Comparison of ENCODE assay signal across 1 cellular context in the genomic region with DNA sequence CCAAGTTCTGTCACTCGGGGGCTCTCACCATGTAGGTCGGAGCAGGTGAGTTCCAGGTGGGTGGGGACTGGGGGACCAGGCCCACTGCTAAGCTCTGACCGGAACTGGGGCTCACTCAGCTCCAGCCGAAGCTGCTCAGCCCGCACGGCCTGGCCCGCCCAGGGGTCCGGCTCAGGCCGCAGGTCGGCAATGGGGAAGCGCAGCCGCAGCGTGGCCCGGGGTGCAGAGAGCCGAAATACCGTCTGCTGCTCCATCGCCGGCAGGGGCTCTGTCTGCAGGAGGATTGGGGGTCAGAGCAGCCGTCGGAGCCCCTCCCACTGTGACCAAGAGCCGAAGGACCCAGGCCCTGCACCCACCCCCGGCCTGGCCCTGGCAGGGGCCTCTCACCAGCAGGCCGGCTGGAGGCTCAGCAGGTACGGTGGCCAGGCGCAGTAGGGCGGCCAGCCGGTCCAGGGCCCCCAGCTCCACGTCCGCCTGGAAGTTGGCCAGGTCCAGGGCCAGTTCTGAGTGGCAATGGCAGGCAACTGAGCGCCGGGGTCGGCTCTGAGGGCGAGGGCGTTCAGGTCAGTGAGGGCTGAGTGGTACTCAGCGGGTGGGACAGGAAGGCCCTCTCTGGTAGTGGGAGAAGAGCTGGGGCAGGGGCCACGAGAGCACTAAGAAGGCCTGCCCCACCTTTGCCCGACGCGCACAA.
TF ChIP-seq lines count a peak whose summit lies in the region.

No MANE protein-coding gene starts in this region.

TF ChIP-seq in HepG2, 621 proteins besides CTCF, POLR2A, EP300 and RAD21:
- no peak for TF ChIP-seq SPEN (CRISPR knock-in tag; IDR thresholded peaks at IDR 0.05; ENCODE audit: low read depth)
- TF ChIP-seq, protein P1, sequence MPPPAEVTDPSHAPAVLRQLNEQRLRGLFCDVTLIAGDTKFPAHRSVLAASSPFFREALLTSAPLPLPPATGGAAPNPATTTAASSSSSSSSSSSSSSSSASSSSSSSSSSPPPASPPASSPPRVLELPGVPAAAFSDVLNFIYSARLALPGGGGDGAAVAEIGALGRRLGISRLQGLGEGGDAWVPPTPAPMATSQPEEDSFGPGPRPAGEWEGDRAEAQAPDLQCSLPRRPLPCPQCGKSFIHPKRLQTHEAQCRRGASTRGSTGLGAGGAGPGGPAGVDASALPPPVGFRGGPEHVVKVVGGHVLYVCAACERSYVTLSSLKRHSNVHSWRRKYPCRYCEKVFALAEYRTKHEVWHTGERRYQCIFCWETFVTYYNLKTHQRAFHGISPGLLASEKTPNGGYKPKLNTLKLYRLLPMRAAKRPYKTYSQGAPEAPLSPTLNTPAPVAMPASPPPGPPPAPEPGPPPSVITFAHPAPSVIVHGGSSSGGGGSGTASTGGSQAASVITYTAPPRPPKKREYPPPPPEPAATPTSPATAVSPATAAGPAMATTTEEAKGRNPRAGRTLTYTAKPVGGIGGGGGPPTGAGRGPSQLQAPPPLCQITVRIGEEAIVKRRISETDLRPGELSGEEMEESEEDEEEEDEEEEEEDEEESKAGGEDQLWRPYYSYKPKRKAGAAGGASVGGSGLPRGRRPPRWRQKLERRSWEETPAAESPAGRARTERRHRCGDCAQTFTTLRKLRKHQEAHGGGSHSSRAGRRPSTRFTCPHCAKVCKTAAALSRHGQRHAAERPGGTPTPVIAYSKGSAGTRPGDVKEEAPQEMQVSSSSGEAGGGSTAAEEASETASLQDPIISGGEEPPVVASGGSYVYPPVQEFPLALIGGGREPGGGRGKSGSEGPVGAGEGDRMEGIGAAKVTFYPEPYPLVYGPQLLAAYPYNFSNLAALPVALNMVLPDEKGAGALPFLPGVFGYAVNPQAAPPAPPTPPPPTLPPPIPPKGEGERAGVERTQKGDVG (CRISPR knock-in tag; IDR thresholded peaks at IDR 0.05; ENCODE audit: borderline replicate concordance): no peak
- no peak for TF ChIP-seq FOXA3 (CRISPR knock-in tag; IDR thresholded peaks at IDR 0.05)
- peak; percentile 22; the same call in 1 of the 2 replicates for TF ChIP-seq RBFOX2 (IDR thresholded peaks at IDR 0.05; ENCODE audit: low read depth, low read length)
- TF ChIP-seq, protein P2, sequence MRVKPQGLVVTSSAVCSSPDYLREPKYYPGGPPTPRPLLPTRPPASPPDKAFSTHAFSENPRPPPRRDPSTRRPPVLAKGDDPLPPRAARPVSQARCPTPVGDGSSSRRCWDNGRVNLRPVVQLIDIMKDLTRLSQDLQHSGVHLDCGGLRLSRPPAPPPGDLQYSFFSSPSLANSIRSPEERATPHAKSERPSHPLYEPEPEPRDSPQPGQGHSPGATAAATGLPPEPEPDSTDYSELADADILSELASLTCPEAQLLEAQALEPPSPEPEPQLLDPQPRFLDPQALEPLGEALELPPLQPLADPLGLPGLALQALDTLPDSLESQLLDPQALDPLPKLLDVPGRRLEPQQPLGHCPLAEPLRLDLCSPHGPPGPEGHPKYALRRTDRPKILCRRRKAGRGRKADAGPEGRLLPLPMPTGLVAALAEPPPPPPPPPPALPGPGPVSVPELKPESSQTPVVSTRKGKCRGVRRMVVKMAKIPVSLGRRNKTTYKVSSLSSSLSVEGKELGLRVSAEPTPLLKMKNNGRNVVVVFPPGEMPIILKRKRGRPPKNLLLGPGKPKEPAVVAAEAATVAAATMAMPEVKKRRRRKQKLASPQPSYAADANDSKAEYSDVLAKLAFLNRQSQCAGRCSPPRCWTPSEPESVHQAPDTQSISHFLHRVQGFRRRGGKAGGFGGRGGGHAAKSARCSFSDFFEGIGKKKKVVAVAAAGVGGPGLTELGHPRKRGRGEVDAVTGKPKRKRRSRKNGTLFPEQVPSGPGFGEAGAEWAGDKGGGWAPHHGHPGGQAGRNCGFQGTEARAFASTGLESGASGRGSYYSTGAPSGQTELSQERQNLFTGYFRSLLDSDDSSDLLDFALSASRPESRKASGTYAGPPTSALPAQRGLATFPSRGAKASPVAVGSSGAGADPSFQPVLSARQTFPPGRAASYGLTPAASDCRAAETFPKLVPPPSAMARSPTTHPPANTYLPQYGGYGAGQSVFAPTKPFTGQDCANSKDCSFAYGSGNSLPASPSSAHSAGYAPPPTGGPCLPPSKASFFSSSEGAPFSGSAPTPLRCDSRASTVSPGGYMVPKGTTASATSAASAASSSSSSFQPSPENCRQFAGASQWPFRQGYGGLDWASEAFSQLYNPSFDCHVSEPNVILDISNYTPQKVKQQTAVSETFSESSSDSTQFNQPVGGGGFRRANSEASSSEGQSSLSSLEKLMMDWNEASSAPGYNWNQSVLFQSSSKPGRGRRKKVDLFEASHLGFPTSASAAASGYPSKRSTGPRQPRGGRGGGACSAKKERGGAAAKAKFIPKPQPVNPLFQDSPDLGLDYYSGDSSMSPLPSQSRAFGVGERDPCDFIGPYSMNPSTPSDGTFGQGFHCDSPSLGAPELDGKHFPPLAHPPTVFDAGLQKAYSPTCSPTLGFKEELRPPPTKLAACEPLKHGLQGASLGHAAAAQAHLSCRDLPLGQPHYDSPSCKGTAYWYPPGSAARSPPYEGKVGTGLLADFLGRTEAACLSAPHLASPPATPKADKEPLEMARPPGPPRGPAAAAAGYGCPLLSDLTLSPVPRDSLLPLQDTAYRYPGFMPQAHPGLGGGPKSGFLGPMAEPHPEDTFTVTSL (CRISPR knock-in tag; IDR thresholded peaks at IDR 0.05; ENCODE audit: borderline replicate concordance): no peak
- no peak for TF ChIP-seq ZNF530 (CRISPR knock-in tag; IDR thresholded peaks at IDR 0.05; ENCODE audit: low read depth)
- no peak for TF ChIP-seq HNRNPK (IDR thresholded peaks at IDR 0.05; ENCODE audit: low read depth, low read length, poor library complexity, severe bottlenecking)
